ENCODE assay signal across 21 cellular contexts in genomic region chr11:2942447-2942846, GRCh38. TPM values are rescaled to one million over a fixed set of nuclear protein-coding genes. Genes with fewer than 3 reads are reported as not detected.
DNase-seq lines count a peak whose midpoint lies in the region; ATAC-seq lines count a peak whose summit lies in the region.
"Had no signal": no experiment of that assay in that cellular context is flagged by ENCODE, and none has a peak within 500 bp of the region (broad histone marks: within the 10 kb centered on the region; RNA-seq: fewer than 3 reads in every experiment).

No MANE protein-coding gene starts in this region.

- no peak overlapping the region for H3K4me3 ChIP-seq in H7 (ENCODE audit: insufficient read depth, low read depth, low read length)
- H3K4me3 ChIP-seq in naive thymus-derived CD4-positive, alpha-beta T cell (ENCODE audit: low read length): no peak overlapping the region
- H3K4me3 ChIP-seq: A549, SJCRH30 had no signal

- H3K4me1 ChIP-seq in naive thymus-derived CD4-positive, alpha-beta T cell (ENCODE audit: control insufficient read depth in 2 of 2, insufficient read depth in 2 of 2, low read length in 2 of 2): peaks cover 0 to 17% of the 10 kb centered on the region in 2 donors
- H3K4me1 ChIP-seq: SJCRH30 had no signal

- H3K27me3 Mint-ChIP-seq in activated naive CD4-positive, alpha-beta T cell treated with anti-CD3 and anti-CD28 coated beads for 36 hours (ENCODE audit: low read depth): no peaks in the 10 kb centered on the region
- no peaks in the 10 kb centered on the region for H3K27me3 Mint-ChIP-seq in T-helper 17 cell
- H3K27me3 Mint-ChIP-seq in naive thymus-derived CD4-positive, alpha-beta T cell: no peaks in the 10 kb centered on the region
- H3K27me3 Mint-ChIP-seq: B cell had no signal

- H3K4me1 Mint-ChIP-seq in activated naive CD4-positive, alpha-beta T cell treated with anti-CD3 and anti-CD28 coated beads for 36 hours (ENCODE audit: low read depth): peaks cover 37% of the 10 kb centered on the region
- H3K4me1 Mint-ChIP-seq in T-helper 17 cell: peaks cover 22% of the 10 kb centered on the region
- H3K4me1 Mint-ChIP-seq in naive thymus-derived CD4-positive, alpha-beta T cell: peaks cover 28 to 53% (median 46%) of the 10 kb centered on the region in 7 donors

- peaks cover 2% of the 10 kb centered on the region for H3K36me3 ChIP-seq in H7 (replicated peaks; ENCODE audit: control insufficient read depth, insufficient read depth, low read length)
- peaks cover 0 to 2% (median 2%) of the 10 kb centered on the region in 3 experiments for H3K36me3 ChIP-seq in naive thymus-derived CD4-positive, alpha-beta T cell (ENCODE audit: control insufficient read depth in 2 of 3, insufficient read depth in 3 of 3, low read length in 3 of 3)

- peaks cover 23% of the 10 kb centered on the region for H3K9me3 Mint-ChIP-seq in activated naive CD4-positive, alpha-beta T cell treated with anti-CD3 and anti-CD28 coated beads for 36 hours
- H3K9me3 Mint-ChIP-seq in naive thymus-derived CD4-positive, alpha-beta T cell: peaks cover 4 to 24% (median 18%) of the 10 kb centered on the region in 11 donors

- no peak for DNase-seq in activated naive CD4-positive, alpha-beta T cell treated with anti-CD3 and anti-CD28 coated beads for 36 hours
- DNase-seq in activated naive CD4-positive, alpha-beta T cell (lab: John Stamatoyannopoulos, UW): no peak
- DNase-seq in H7: peak; percentile 41
- DNase-seq in T-helper 17 cell: no peak
- no peak for DNase-seq in naive thymus-derived CD4-positive, alpha-beta T cell
- no peak for DNase-seq in midbrain (lab: John Stamatoyannopoulos, UW)
- no peak for DNase-seq in NCI-H146 treated with DMSO at 0.1 percent for 48 hours (lab: John Stamatoyannopoulos, UW; ENCODE audit: unreplicated experiment)
- DNase-seq in activated CD8-positive, alpha-beta memory T cell treated with anti-CD3 and anti-CD28 coated beads for 24 hours: no peak
- DNase-seq: EL, GF-D8, NCI-H1092 treated with DMSO at 0.1 percent for 48 hours, NCI-H1436 treated with DMSO at 0.1 percent for 48 hours, NCI-H2029, NCI-H2227 treated with DMSO at 0.1 percent for 48 hours, NCI-H510A, SJCRH30 had no signal

- H3K27ac ChIP-seq in naive thymus-derived CD4-positive, alpha-beta T cell (ENCODE audit: low read depth, low read length): no peak overlapping the region
- H3K27ac ChIP-seq: HL-60, KMS-11, SJCRH30 had no signal

- no peaks in the 10 kb centered on the region for H3K27me3 ChIP-seq in H7 (ENCODE audit: control insufficient read depth, insufficient read depth, low read length)
- no peaks in the 10 kb centered on the region for H3K27me3 ChIP-seq in naive thymus-derived CD4-positive, alpha-beta T cell (ENCODE audit: control insufficient read depth in 2 of 2, insufficient read depth in 2 of 2, low read length in 2 of 2)
- H3K27me3 ChIP-seq: SJCRH30 had no signal

- peaks cover 4% of the 10 kb centered on the region for H3K9me3 ChIP-seq in T-helper 17 cell (ENCODE audit: control insufficient read depth, low read length, poor library complexity, severe bottlenecking)
- H3K9me3 ChIP-seq in naive thymus-derived CD4-positive, alpha-beta T cell (ENCODE audit: control insufficient read depth in 2 of 3, low read length in 3 of 3): peaks cover 6 to 14% (median 10%) of the 10 kb centered on the region in 3 experiments

- peak overlapping the region; percentile 53 for H3K27ac Mint-ChIP-seq in activated naive CD4-positive, alpha-beta T cell treated with anti-CD3 and anti-CD28 coated beads for 36 hours
- H3K27ac Mint-ChIP-seq in T-helper 17 cell: peak overlapping the region; percentile 69
- peak overlapping the region in 6 of 9 donors; percentile 19 to 67 (median 34) for H3K27ac Mint-ChIP-seq in naive thymus-derived CD4-positive, alpha-beta T cell
- H3K27ac Mint-ChIP-seq: B cell had no signal

- no peak overlapping the region for H3K4me3 Mint-ChIP-seq in activated naive CD4-positive, alpha-beta T cell treated with anti-CD3 and anti-CD28 coated beads for 36 hours
- no peak overlapping the region for H3K4me3 Mint-ChIP-seq in T-helper 17 cell
- no peak overlapping the region for H3K4me3 Mint-ChIP-seq in naive thymus-derived CD4-positive, alpha-beta T cell
- H3K4me3 Mint-ChIP-seq: B cell, CD14-positive monocyte had no signal

- POLR2A ChIA-PET in naive thymus-derived CD4-positive, alpha-beta T cell (lab: Charles Lee): interaction anchor here (0.8 to 1.2 kb wide), 2 partner anchors 13 to 14 kb away, joined by 3 read pairs; partner anchors contain the start of gene PHLDA2

- peaks cover 29% of the 10 kb centered on the region for H3K36me3 Mint-ChIP-seq in activated naive CD4-positive, alpha-beta T cell treated with anti-CD3 and anti-CD28 coated beads for 36 hours (ENCODE audit: low read depth)
- H3K36me3 Mint-ChIP-seq in T-helper 17 cell (ENCODE audit: low read depth): peaks cover 2% of the 10 kb centered on the region
- H3K36me3 Mint-ChIP-seq in naive thymus-derived CD4-positive, alpha-beta T cell: peaks cover 3 to 32% (median 14%) of the 10 kb centered on the region in 5 donors

- intact Hi-C loops in activated naive CD4-positive, alpha-beta T cell treated with anti-CD3 and anti-CD28 coated beads for 36 hours (cut with micrococcal nuclease): no loop called here
- intact Hi-C loops in naive thymus-derived CD4-positive, alpha-beta T cell (cut with micrococcal nuclease): no loop called here

- CTCF ChIA-PET in activated naive CD4-positive, alpha-beta T cell treated with anti-CD3 and anti-CD28 coated beads for 36 hours (lab: Charles Lee): interaction anchor here (1.6 kb wide), 1 partner anchor 9 kb away, joined by 4 read pairs; no protein-coding TSS in a partner anchor
- CTCF ChIA-PET in naive thymus-derived CD4-positive, alpha-beta T cell (lab: Charles Lee): interaction anchor here (0.6 to 1.3 kb wide), 2 partner anchors 21 to 79 kb away, joined by 4 read pairs; no protein-coding TSS in a partner anchor

- no peak for ATAC-seq in T-helper 17 cell
- no peak for ATAC-seq in naive thymus-derived CD4-positive, alpha-beta T cell

RNA-seq across cellular contexts. Expression of gene PHLDA2, which starts 13.2 kb away (rescaled TPM):
- total RNA-seq in activated naive CD4-positive, alpha-beta T cell treated with anti-CD3 and anti-CD28 coated beads for 36 hours: 1 to 10 TPM; 2.8 to 3.6 TPM
- total RNA-seq in H7 (2014; rRNA removed; shearing (Covaris generic)): 5.1 and 13.1 TPM in 2 replicates
- total RNA-seq in T-helper 17 cell: 1 to 10 TPM in 1 of 2 donors, under 1 TPM in 1; 0.96 to 2.8 TPM
- 1 to 10 TPM in 3 of 5 experiments, not detected in 2; 2.5 to 7.9 (median 4.5) TPM for total RNA-seq in naive thymus-derived CD4-positive, alpha-beta T cell
- polyA plus RNA-seq in naive thymus-derived CD4-positive, alpha-beta T cell: not detected
- total RNA-seq: B cell, SJCRH30 had no signal

RNA-seq across cellular contexts. Expression of gene NAP1L4, which starts 49.7 kb away (rescaled TPM):
- total RNA-seq in activated naive CD4-positive, alpha-beta T cell treated with anti-CD3 and anti-CD28 coated beads for 36 hours: 100 to 1,000 TPM; 240 to 245 TPM
- 140 and 142 TPM in 2 replicates for total RNA-seq in H7 (2014; rRNA removed; shearing (Covaris generic))
- 100 to 1,000 TPM; 229 to 275 TPM for total RNA-seq in T-helper 17 cell
- 100 to 1,000 TPM; 245 to 356 (median 294) TPM for total RNA-seq in naive thymus-derived CD4-positive, alpha-beta T cell
- 100 to 1,000 TPM; 134 to 172 TPM for polyA plus RNA-seq in naive thymus-derived CD4-positive, alpha-beta T cell

RNA-seq across cellular contexts. Expression of gene CDKN1C, which starts 56.9 kb away (rescaled TPM):
- under 1 TPM; 0.17 to 0.26 TPM for total RNA-seq in activated naive CD4-positive, alpha-beta T cell treated with anti-CD3 and anti-CD28 coated beads for 36 hours
- 58.4 and 60.9 TPM in 2 replicates for total RNA-seq in H7 (2014; rRNA removed; shearing (Covaris generic))
- 1 to 10 TPM in 1 of 2 donors, under 1 TPM in 1; 0.91 to 2.6 TPM for total RNA-seq in T-helper 17 cell
- 10 to 100 TPM in 1 of 5 experiments, 1 to 10 TPM in 3, under 1 TPM in 1; 0.53 to 36.0 (median 6.0) TPM for total RNA-seq in naive thymus-derived CD4-positive, alpha-beta T cell
- polyA plus RNA-seq in naive thymus-derived CD4-positive, alpha-beta T cell: under 1 TPM; 0.35 to 0.94 TPM
- total RNA-seq: SJCRH30 had no signal
